1 cellular context compared by ENCODE assay signal in the genomic region with DNA sequence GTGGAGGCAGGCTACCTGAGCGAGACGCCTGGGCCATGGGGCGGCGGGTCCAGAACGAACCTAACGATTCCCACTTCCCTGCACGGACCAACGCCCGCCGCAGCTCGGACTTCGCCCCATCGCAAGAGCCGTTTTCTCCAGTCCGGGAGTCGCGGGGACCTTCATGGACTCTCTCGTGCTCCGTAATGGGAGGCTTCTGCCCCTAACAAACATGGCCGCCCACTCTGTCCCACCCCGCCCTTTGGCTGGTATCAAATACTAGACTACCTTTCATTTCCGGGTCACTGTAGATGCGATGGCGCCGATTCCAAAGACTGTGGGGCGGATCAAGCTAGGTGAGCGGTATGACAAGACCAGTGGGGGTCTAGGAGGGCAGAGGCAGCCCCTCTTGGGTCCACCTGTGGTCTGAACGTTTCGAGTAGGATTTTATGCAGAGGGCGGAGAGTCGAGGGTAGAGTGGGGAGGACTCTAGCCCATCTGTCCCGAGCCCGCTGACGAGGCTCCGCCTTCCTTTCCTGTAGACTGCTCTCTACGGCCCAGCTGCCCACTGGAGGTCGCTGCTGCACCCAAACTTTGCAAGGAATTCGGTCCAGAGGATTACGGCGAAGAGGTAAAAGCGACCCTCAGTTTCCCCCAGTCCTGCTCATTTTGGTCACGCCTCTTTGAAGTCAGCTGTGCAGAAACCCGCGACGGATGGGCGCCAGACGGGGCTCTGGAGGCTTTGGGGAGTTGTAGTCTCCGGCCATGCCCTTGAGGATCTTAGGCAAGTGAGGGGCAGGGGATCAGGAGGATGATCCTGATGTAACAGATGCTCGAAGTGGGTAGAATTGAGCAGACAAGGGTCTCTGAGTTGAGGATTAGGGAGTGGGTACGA.
TF ChIP-seq lines count a peak whose summit lies in the region.

A gene with protein sequence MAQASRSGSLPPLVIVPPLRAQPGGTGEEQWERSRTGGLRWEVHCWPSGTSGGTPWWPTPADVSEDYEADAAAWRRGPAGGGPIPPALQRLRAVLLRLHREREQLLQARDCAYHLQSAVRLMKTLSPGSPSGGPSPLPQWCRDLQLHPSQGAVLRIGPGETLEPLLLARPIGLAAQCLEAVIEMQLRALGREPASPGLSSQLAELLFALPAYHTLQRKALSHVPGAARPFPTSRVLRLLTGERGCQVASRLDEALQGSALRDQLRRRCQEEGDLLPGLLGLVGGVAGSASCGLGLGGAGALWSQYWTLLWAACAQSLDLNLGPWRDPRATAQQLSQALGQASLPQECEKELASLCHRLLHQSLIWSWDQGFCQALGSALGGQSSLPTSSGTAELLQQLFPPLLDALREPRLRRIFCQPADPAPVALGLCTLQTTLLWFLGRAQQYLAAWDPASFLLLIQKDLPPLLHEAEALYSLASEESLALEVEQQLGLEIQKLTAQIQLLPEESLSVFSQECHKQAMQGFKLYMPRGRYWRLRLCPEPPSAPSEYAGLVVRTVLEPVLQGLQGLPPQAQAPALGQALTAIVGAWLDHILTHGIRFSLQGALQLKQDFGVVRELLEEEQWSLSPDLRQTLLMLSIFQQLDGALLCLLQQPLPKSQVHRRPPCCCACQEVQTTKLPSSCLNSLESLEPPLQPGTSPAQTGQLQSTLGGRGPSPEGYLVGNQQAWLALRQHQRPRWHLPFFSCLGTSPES (minus strand): TSS at position 198 of the 874 bp plus-strand sequence. CDS start 161 bp downstream, at position 37.
A gene (plus strand): TSS at position 281 of the 874 bp plus-strand sequence. CDS start 15 bp downstream, at position 296.

TF ChIP-seq in GM12878, 131 proteins besides CTCF, POLR2A, EP300 and RAD21 (continues in another document):
- TF ChIP-seq SRF (IDR thresholded peaks at IDR 0.05; ENCODE audit: low read depth in 2 of 2, low read length in 2 of 2) (0 out of 4 replicates have a peak, but pooled peaks of 1 of the 2 experiments have one; percentile 27), NR2C2 (IDR thresholded peaks at IDR 0.05; ENCODE audit: borderline replicate concordance, control insufficient read depth, insufficient read length, low read depth) (peak; percentile 80), ETV6 (conservative IDR thresholded peaks at IDR 0.05 in 1 of 2, IDR thresholded peaks at IDR 0.05 in 1 of 2; ENCODE audit: borderline replicate concordance in 1 of 2, low read depth in 1 of 2) (0 out of 4 replicates have a peak, but pooled peaks of 1 of the 2 experiments have one; percentile 18), EZH2 (IDR thresholded peaks at IDR 0.05; ENCODE audit: borderline replicate concordance, control insufficient read depth, low read depth, low read length) (no peak), RELA (IDR thresholded peaks at IDR 0.05; ENCODE audit: borderline replicate concordance, partially characterized antibody) (no peak), TCF7 (IDR thresholded peaks at IDR 0.05; ENCODE audit: borderline replicate concordance) (peak; percentile 45; the same call in 1 of the 2 replicates), ZSCAN29 (IDR thresholded peaks at IDR 0.05) (no peak), RBBP5 (conservative IDR thresholded peaks at IDR 0.05) (peak; percentile 68; the same call in 1 of the 2 replicates), KAT2A (conservative IDR thresholded peaks at IDR 0.05; ENCODE audit: control insufficient read depth, low read depth, low read length) (no peak), FOS (IDR thresholded peaks at IDR 0.05; ENCODE audit: borderline replicate concordance, extremely low read depth, insufficient read length) (no peak), SP1 (IDR thresholded peaks at IDR 0.05; ENCODE audit: low read depth, low read length) (no peak), ZNF384 (IDR thresholded peaks at IDR 0.05; ENCODE audit: borderline replicate concordance, low read depth, low read length) (no peak), HCFC1 (IDR thresholded peaks at IDR 0.05; ENCODE audit: low read length) (peak; percentile 86), SIN3A (IDR thresholded peaks at IDR 0.05; ENCODE audit: low read depth, low read length) (peak; percentile 85; the same call in 1 of the 2 replicates), EGR1 (IDR thresholded peaks at IDR 0.05; ENCODE audit: borderline replicate concordance in 1 of 2, low read depth in 2 of 2, low read length in 2 of 2) (no peak), RB1 (IDR thresholded peaks at IDR 0.05; ENCODE audit: borderline replicate concordance) (0 out of 2 replicates have a peak, but pooled peaks have one; percentile 24), POU2F2 (IDR thresholded peaks at IDR 0.05; ENCODE audit: borderline replicate concordance, low read depth, low read length) (peak; percentile 62; the same call in 2 of the 3 replicates), PAX8 (IDR thresholded peaks at IDR 0.05) (no peak), WRNIP1 (IDR thresholded peaks at IDR 0.05; ENCODE audit: borderline replicate concordance, low read depth, low read length) (no peak), JUND (IDR thresholded peaks at IDR 0.05; ENCODE audit: low read depth, low read length) (no peak), ZNF24 (IDR thresholded peaks at IDR 0.05) (no peak), TARDBP (IDR thresholded peaks at IDR 0.05; ENCODE audit: borderline replicate concordance) (peak; percentile 78; the same call in 1 of the 2 replicates), HDGF (IDR thresholded peaks at IDR 0.05) (no peak), IKZF1 (conservative IDR thresholded peaks at IDR 0.05) (peak; percentile 90), NFXL1 (IDR thresholded peaks at IDR 0.05; ENCODE audit: borderline replicate concordance) (no peak), SMAD1 (IDR thresholded peaks at IDR 0.05; ENCODE audit: low read depth, partially characterized antibody) (no peak), NRF1 (conservative IDR thresholded peaks at IDR 0.05; ENCODE audit: low read depth, low read length) (no peak)
- TF ChIP-seq, protein P1, sequence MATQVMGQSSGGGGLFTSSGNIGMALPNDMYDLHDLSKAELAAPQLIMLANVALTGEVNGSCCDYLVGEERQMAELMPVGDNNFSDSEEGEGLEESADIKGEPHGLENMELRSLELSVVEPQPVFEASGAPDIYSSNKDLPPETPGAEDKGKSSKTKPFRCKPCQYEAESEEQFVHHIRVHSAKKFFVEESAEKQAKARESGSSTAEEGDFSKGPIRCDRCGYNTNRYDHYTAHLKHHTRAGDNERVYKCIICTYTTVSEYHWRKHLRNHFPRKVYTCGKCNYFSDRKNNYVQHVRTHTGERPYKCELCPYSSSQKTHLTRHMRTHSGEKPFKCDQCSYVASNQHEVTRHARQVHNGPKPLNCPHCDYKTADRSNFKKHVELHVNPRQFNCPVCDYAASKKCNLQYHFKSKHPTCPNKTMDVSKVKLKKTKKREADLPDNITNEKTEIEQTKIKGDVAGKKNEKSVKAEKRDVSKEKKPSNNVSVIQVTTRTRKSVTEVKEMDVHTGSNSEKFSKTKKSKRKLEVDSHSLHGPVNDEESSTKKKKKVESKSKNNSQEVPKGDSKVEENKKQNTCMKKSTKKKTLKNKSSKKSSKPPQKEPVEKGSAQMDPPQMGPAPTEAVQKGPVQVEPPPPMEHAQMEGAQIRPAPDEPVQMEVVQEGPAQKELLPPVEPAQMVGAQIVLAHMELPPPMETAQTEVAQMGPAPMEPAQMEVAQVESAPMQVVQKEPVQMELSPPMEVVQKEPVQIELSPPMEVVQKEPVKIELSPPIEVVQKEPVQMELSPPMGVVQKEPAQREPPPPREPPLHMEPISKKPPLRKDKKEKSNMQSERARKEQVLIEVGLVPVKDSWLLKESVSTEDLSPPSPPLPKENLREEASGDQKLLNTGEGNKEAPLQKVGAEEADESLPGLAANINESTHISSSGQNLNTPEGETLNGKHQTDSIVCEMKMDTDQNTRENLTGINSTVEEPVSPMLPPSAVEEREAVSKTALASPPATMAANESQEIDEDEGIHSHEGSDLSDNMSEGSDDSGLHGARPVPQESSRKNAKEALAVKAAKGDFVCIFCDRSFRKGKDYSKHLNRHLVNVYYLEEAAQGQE (IDR thresholded peaks at IDR 0.05; ENCODE audit: low read depth, low read length): no peak
- TF ChIP-seq, protein P2, sequence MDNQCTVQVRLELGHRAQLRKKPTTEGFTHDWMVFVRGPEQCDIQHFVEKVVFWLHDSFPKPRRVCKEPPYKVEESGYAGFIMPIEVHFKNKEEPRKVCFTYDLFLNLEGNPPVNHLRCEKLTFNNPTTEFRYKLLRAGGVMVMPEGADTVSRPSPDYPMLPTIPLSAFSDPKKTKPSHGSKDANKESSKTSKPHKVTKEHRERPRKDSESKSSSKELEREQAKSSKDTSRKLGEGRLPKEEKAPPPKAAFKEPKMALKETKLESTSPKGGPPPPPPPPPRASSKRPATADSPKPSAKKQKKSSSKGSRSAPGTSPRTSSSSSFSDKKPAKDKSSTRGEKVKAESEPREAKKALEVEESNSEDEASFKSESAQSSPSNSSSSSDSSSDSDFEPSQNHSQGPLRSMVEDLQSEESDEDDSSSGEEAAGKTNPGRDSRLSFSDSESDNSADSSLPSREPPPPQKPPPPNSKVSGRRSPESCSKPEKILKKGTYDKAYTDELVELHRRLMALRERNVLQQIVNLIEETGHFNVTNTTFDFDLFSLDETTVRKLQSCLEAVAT (IDR thresholded peaks at IDR 0.05): no peak; the same call in 1 of the 2 replicates
- TF ChIP-seq, protein P3, sequence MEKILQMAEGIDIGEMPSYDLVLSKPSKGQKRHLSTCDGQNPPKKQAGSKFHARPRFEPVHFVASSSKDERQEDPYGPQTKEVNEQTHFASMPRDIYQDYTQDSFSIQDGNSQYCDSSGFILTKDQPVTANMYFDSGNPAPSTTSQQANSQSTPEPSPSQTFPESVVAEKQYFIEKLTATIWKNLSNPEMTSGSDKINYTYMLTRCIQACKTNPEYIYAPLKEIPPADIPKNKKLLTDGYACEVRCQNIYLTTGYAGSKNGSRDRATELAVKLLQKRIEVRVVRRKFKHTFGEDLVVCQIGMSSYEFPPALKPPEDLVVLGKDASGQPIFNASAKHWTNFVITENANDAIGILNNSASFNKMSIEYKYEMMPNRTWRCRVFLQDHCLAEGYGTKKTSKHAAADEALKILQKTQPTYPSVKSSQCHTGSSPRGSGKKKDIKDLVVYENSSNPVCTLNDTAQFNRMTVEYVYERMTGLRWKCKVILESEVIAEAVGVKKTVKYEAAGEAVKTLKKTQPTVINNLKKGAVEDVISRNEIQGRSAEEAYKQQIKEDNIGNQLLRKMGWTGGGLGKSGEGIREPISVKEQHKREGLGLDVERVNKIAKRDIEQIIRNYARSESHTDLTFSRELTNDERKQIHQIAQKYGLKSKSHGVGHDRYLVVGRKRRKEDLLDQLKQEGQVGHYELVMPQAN (conservative IDR thresholded peaks at IDR 0.05): peak; percentile 93
- TF ChIP-seq, protein P4, sequence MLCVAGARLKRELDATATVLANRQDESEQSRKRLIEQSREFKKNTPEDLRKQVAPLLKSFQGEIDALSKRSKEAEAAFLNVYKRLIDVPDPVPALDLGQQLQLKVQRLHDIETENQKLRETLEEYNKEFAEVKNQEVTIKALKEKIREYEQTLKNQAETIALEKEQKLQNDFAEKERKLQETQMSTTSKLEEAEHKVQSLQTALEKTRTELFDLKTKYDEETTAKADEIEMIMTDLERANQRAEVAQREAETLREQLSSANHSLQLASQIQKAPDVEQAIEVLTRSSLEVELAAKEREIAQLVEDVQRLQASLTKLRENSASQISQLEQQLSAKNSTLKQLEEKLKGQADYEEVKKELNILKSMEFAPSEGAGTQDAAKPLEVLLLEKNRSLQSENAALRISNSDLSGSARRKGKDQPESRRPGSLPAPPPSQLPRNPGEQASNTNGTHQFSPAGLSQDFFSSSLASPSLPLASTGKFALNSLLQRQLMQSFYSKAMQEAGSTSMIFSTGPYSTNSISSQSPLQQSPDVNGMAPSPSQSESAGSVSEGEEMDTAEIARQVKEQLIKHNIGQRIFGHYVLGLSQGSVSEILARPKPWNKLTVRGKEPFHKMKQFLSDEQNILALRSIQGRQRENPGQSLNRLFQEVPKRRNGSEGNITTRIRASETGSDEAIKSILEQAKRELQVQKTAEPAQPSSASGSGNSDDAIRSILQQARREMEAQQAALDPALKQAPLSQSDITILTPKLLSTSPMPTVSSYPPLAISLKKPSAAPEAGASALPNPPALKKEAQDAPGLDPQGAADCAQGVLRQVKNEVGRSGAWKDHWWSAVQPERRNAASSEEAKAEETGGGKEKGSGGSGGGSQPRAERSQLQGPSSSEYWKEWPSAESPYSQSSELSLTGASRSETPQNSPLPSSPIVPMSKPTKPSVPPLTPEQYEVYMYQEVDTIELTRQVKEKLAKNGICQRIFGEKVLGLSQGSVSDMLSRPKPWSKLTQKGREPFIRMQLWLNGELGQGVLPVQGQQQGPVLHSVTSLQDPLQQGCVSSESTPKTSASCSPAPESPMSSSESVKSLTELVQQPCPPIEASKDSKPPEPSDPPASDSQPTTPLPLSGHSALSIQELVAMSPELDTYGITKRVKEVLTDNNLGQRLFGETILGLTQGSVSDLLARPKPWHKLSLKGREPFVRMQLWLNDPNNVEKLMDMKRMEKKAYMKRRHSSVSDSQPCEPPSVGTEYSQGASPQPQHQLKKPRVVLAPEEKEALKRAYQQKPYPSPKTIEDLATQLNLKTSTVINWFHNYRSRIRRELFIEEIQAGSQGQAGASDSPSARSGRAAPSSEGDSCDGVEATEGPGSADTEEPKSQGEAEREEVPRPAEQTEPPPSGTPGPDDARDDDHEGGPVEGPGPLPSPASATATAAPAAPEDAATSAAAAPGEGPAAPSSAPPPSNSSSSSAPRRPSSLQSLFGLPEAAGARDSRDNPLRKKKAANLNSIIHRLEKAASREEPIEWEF (IDR thresholded peaks at IDR 0.05; ENCODE audit: insufficient replicate concordance, low read depth, low read length): no peak
- TF ChIP-seq, protein P5, sequence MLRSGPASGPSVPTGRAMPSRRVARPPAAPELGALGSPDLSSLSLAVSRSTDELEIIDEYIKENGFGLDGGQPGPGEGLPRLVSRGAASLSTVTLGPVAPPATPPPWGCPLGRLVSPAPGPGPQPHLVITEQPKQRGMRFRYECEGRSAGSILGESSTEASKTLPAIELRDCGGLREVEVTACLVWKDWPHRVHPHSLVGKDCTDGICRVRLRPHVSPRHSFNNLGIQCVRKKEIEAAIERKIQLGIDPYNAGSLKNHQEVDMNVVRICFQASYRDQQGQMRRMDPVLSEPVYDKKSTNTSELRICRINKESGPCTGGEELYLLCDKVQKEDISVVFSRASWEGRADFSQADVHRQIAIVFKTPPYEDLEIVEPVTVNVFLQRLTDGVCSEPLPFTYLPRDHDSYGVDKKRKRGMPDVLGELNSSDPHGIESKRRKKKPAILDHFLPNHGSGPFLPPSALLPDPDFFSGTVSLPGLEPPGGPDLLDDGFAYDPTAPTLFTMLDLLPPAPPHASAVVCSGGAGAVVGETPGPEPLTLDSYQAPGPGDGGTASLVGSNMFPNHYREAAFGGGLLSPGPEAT (IDR thresholded peaks at IDR 0.05; ENCODE audit: low read depth): peak; percentile 100
